ENCODE assay signal across 8 cellular contexts in genomic region chr9:893843-894420, GRCh38. TPM values are rescaled to one million over a fixed set of nuclear protein-coding genes. Genes with fewer than 3 reads are reported as not detected.
DNase-seq lines count a peak whose midpoint lies in the region; ATAC-seq lines count a peak whose summit lies in the region.

No MANE protein-coding gene starts in this region.

- no peaks in the 10 kb centered on the region for H3K36me3 ChIP-seq in BLaER1

- H3K27me3 ChIP-seq in BLaER1 = no peaks in the 10 kb centered on the region

- ATAC-seq in GM19023 (IDR thresholded peaks at IDR 0.05; ENCODE audit: unreplicated experiment) (peak; percentile 100), HG03103 (IDR thresholded peaks at IDR 0.05; ENCODE audit: low read depth, unreplicated experiment) (peak; percentile 98)
- ATAC-seq in activated CD4-positive, CD25-positive, alpha-beta regulatory T cell treated with anti-CD3 and anti-CD28 coated beads, Interleukin-2, amount 50 U/mL, for 24 hours = peak; percentile 92 to 97

- H3K4me1 ChIP-seq in BLaER1 = no peaks in the 10 kb centered on the region

- DNase-seq in NCI-H2227 (lab: John Stamatoyannopoulos, UW; ENCODE audit: unreplicated experiment) (peak; percentile 15), dermis blood vessel endothelial cell (peak; percentile 67), medulla oblongata (ENCODE audit: extremely low spot score) (peak; percentile 54)
- DNase-seq in stimulated activated CD8-positive, alpha-beta memory T cell treated with anti-CD3 and anti-CD28 coated beads, Interleukin-4, amount 100 ng/mL, for 48 hours = peak; percentile 56

- H4K20me1 ChIP-seq in BLaER1 = no peaks in the 10 kb centered on the region

- H3K4me2 ChIP-seq in BLaER1 = peak overlapping the region; percentile 36

- no peak overlapping the region for H3K27ac ChIP-seq in BLaER1

- no peak overlapping the region for H3K9ac ChIP-seq in BLaER1

- no peak overlapping the region for H3K4me3 ChIP-seq in BLaER1

- H3K9me3 ChIP-seq in BLaER1 = no peaks in the 10 kb centered on the region

RNA-seq across cellular contexts. Expression of gene DMRT1, which starts 52.4 kb away (rescaled TPM):
- not detected in 2 replicates for total RNA-seq in dermis blood vessel endothelial cell

Comparison
In these comparisons a context has a peak if more than half of its experiments do, and no peak if none do; other contexts are left out.
1. DNase-seq: peak in every context shown above with its lines; median percentile 67 in dermis blood vessel endothelial cell; 56 in stimulated activated CD8-positive, alpha-beta memory T cell treated with anti-CD3 and anti-CD28 coated beads, Interleukin-4, amount 100 ng/mL, for 48 hours; 54 in medulla oblongata; 15 in NCI-H2227.